ENCODE assay signal across 29 cellular contexts in genomic region chr3:160796089-160796812, GRCh38. TPM values are rescaled to one million over a fixed set of nuclear protein-coding genes. Genes with fewer than 3 reads are reported as not detected.
DNase-seq lines count a peak whose midpoint lies in the region; ATAC-seq and TF ChIP-seq lines count a peak whose summit lies in the region.
"Had no signal": no experiment of that assay in that cellular context is flagged by ENCODE, and none has a peak within 500 bp of the region (broad histone marks: within the 10 kb centered on the region; RNA-seq: fewer than 3 reads in every experiment).

No MANE protein-coding gene starts in this region.

- TF ChIP-seq CTCF in adrenal gland (IDR thresholded peaks at IDR 0.05) = no peak
- TF ChIP-seq CTCF in right lobe of liver (IDR thresholded peaks at IDR 0.05) = no peak

- peaks cover 16 to 26% of the 10 kb centered on the region in 2 donors for H3K4me1 ChIP-seq in adrenal gland (replicated peaks in 1 of 2)
- H3K4me1 ChIP-seq in right lobe of liver = peaks cover 0 to 22% (median 8%) of the 10 kb centered on the region in 4 donors
- H3K4me1 ChIP-seq in subcutaneous abdominal adipose tissue (ENCODE audit: control insufficient read depth in 5 of 5, insufficient read depth in 5 of 5, low read length in 5 of 5) = peaks cover 0 to 29% (median 8%) of the 10 kb centered on the region in 5 donors
- H3K4me1 ChIP-seq: foreskin keratinocyte, SJSA1 had no signal

- intact Hi-C loops in adrenal gland (cut with DNase I) = no loop called here
- intact Hi-C loops in right lobe of liver (cut with DNase I) = no loop called here

- H3K9me3 ChIP-seq in adrenal gland (replicated peaks in 1 of 3) (no peaks in the 10 kb centered on the region), right lobe of liver (no peaks in the 10 kb centered on the region), subcutaneous abdominal adipose tissue (ENCODE audit: control insufficient read depth in 5 of 5, low read length in 5 of 5) (no peaks in the 10 kb centered on the region)
- H3K9me3 ChIP-seq: SJSA1, tibial artery had no signal

- H3K27me3 ChIP-seq in adrenal gland (no peaks in the 10 kb centered on the region), right lobe of liver (no peaks in the 10 kb centered on the region), subcutaneous abdominal adipose tissue (ENCODE audit: control insufficient read depth in 5 of 5, insufficient read depth in 4 of 5, low read length in 5 of 5) (no peaks in the 10 kb centered on the region)
- H3K27me3 ChIP-seq: brain microvascular endothelial cell, foreskin keratinocyte, tibial artery had no signal

- TF ChIP-seq POLR2A in adrenal gland (IDR thresholded peaks at IDR 0.05) (no peak), right lobe of liver (IDR thresholded peaks at IDR 0.05) (no peak)

- DNase-seq in DMS53 (lab: John Stamatoyannopoulos, UW) (peak; percentile 70), DMS53 treated with DMSO at 0.1 percent for 48 hours (lab: John Stamatoyannopoulos, UW; ENCODE audit: unreplicated experiment) (no peak), adrenal gland (no peak), right lobe of liver (no peak)
- DNase-seq in activated effector memory CD4-positive, alpha-beta T cell treated with Interleukin-2 at 50 U/mL for 16 hours = no peak
- DNase-seq: activated CD4-positive, alpha-beta T cell treated with anti-CD3 and anti-CD28 coated beads for 36 hours; activated gamma-delta T cell treated with Interleukin-2 at 50 U/mL for 16 hours; activated naive CD8-positive, alpha-beta T cell treated with anti-CD3 and anti-CD28 coated beads, Interleukin-2, amount 50 U/mL, for 24 hours; brain microvascular endothelial cell; CD4-positive, CD25-positive, alpha-beta regulatory T cell; effector CD8-positive, alpha-beta T cell; foreskin keratinocyte; GDM1; hippocampal formation; Kasumi-1; NCI-H1694 treated with DMSO at 0.1 percent for 48 hours; NK-92 treated with Interleukin-12 subunit alpha and Interleukin-12 subunit beta, amount 100 ng/mL, for 24 hours; retina; stimulated activated CD4-positive, alpha-beta T cell treated with anti-CD3 and anti-CD28 coated beads, Interleukin-12 subunit alpha, Interleukin-12 subunit beta, amount 100 ng/mL, for 4 hours; stimulated activated CD4-positive, alpha-beta T cell treated with anti-CD3 and anti-CD28 coated beads, Interleukin-4, amount 100 ng/mL, for 4 hours; stimulated activated naive CD4-positive, alpha-beta T cell treated with Interleukin-2 at 50 U/mL for 16 hours; tibial artery had no signal

- peak overlapping the region in 3 of 5 donors; percentile 45 to 48 (median 46) for H3K27ac ChIP-seq in adrenal gland
- H3K27ac ChIP-seq in right lobe of liver = peak overlapping the region; percentile 65 to 86 (median 73)
- peak overlapping the region; percentile 28 for H3K27ac ChIP-seq in subcutaneous abdominal adipose tissue (ENCODE audit: low read depth, low read length)
- H3K27ac ChIP-seq: 22Rv1, brain microvascular endothelial cell, foreskin keratinocyte, SJSA1, tibial artery had no signal

- 66 to 76% (median 70%) methylated on average over 4 of the region's 4 CpGs for WGBS in adrenal gland, 4 donors
- WGBS in right lobe of liver (ENCODE audit: insufficient coverage, low coverage, low lambda C conversion rate, missing lambda C conversion rate) = 58% methylated on average over 4 of the region's 4 CpGs

- no peak overlapping the region for H3K9ac ChIP-seq in subcutaneous abdominal adipose tissue (ENCODE audit: low read length in 5 of 5)

- ATAC-seq in right lobe of liver (peak; percentile 5 to 43 (median 24)), HG03439 (IDR thresholded peaks at IDR 0.05; ENCODE audit: unreplicated experiment) (no peak), GM21423 (IDR thresholded peaks at IDR 0.05; ENCODE audit: unreplicated experiment) (no peak)
- ATAC-seq: activated CD4-positive, alpha-beta T cell treated with anti-CD3 and anti-CD28 coated beads for 36 hours; activated naive CD8-positive, alpha-beta T cell treated with anti-CD3 and anti-CD28 coated beads, Interleukin-2, amount 50 U/mL, for 24 hours; foreskin keratinocyte; Panc1 had no signal

- H3K36me3 ChIP-seq in adrenal gland (replicated peaks in 1 of 2) (no peaks in the 10 kb centered on the region), right lobe of liver (no peaks in the 10 kb centered on the region), subcutaneous abdominal adipose tissue (ENCODE audit: control insufficient read depth in 5 of 5, insufficient read depth in 5 of 5, low read length in 5 of 5) (no peaks in the 10 kb centered on the region)
- H3K36me3 ChIP-seq: brain microvascular endothelial cell, SJSA1, tibial artery had no signal

- H3K4me3 ChIP-seq in adrenal gland = no peak overlapping the region
- H3K4me3 ChIP-seq in right lobe of liver = no peak overlapping the region
- H3K4me3 ChIP-seq in subcutaneous abdominal adipose tissue (ENCODE audit: low read depth in 1 of 5, low read length in 5 of 5) = no peak overlapping the region
- H3K4me3 ChIP-seq: lung, SJSA1, tibial artery had no signal

RNA-seq across cellular contexts. Expression of gene PPM1L, which starts 40.2 kb away (rescaled TPM):
- 10 to 100 TPM; 24.3 to 53.6 (median 39.9) TPM for total RNA-seq in adrenal gland
- polyA plus RNA-seq in adrenal gland = 10 to 100 TPM in 1 of 3 donors, 1 to 10 TPM in 2; 2.4 to 15.1 (median 5.5) TPM
- 10 to 100 TPM in 5 of 6 experiments, 1 to 10 TPM in 1; 6.9 to 25.4 (median 14.7) TPM for total RNA-seq in right lobe of liver

Comparison
In these comparisons a context has a peak if more than half of its experiments do, and no peak if none do; other contexts are left out.
1. ATAC-seq: peak in right lobe of liver (4 of 4); none in HG03439 (single experiment) and GM21423 (single experiment).
2. Peak in every context shown above with its lines, with median percentiles within 50 percentile points of each other: H3K27ac ChIP-seq.